Comparison of ENCODE assay signal across 1 cellular context in the genomic region with DNA sequence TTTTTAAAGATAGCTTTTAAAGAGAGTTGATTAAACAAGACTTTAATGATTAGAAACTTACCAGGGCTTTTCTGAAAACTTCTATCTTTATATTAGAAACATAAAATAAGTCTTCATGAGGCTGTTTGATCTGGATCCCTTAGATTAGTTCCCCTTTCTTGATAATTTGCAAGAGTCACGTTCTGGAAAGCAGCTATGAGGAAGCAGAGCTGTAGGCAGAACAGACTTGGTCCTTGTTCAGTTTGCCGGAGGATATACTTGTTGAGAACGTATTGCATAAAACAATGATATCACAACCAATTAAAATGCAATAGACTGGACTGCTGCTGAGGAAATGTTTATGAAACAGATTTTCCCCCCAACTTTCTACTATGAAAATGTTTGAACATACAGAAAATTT.
TF ChIP-seq lines count a peak whose summit lies in the region.

No MANE protein-coding gene starts in this region.

TF ChIP-seq in GM12878, 131 proteins besides CTCF, POLR2A, EP300 and RAD21:
- no peak for TF ChIP-seq FOXM1 (IDR thresholded peaks at IDR 0.05; ENCODE audit: low read depth, low read length)
- TF ChIP-seq, protein P1, sequence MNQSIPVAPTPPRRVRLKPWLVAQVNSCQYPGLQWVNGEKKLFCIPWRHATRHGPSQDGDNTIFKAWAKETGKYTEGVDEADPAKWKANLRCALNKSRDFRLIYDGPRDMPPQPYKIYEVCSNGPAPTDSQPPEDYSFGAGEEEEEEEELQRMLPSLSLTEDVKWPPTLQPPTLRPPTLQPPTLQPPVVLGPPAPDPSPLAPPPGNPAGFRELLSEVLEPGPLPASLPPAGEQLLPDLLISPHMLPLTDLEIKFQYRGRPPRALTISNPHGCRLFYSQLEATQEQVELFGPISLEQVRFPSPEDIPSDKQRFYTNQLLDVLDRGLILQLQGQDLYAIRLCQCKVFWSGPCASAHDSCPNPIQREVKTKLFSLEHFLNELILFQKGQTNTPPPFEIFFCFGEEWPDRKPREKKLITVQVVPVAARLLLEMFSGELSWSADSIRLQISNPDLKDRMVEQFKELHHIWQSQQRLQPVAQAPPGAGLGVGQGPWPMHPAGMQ (IDR thresholded peaks at IDR 0.05; ENCODE audit: borderline replicate concordance) = no peak
- TF ChIP-seq BHLHE40 (IDR thresholded peaks at IDR 0.05; ENCODE audit: borderline replicate concordance in 1 of 2, low read depth in 2 of 2, low read length in 1 of 2) = peak; percentile 77 to 84
- TF ChIP-seq POU2F2 (IDR thresholded peaks at IDR 0.05; ENCODE audit: borderline replicate concordance, low read depth, low read length) = no peak
- no peak for TF ChIP-seq NFIC (IDR thresholded peaks at IDR 0.05; ENCODE audit: low read depth, low read length)
TF ChIP-seq in GM12878: peak in this region for 1.
